9 cellular contexts compared by ENCODE assay signal in the genomic region with DNA sequence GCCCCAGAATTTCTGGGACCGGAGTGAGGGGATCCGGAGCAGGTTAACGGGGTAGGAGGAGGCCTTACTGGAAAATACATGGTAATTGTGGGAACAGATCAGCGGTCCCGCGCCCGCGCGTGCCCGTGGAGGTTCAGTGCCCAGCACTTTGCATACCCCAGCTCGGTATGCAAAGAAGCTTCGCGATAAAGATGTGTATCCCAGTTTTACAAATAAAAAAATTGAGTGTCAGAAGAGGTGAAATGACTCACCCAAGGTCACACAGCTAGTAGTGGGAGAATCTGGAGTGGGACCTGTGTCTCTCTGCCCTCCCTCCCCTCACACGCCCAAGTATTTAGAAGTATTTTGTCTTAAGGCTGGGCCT. TPM values are rescaled to one million over a fixed set of nuclear protein-coding genes. Genes with fewer than 3 reads are reported as not detected.
A peak's percentile ranks its signal among the peaks of the same experiment; 100 is the strongest.
DNase-seq lines count a peak whose midpoint lies in the region; ATAC-seq, FAIRE-seq and TF ChIP-seq lines count a peak whose summit lies in the region.
"Had no signal": no experiment of that assay in that cellular context is flagged by ENCODE, and none has a peak within 500 bp of the region (broad histone marks: within the 10 kb centered on the region; RNA-seq: fewer than 3 reads in every experiment).

No MANE protein-coding gene starts in this region.

- H3K9me3 ChIP-seq in A549 (no peaks in the 10 kb centered on the region), HEK293 (ENCODE audit: control insufficient read depth, insufficient read depth, low read depth, low read length) (no peaks in the 10 kb centered on the region)

- DNase-seq in A549 (ENCODE audit: low read depth in 1 of 2, low spot score in 1 of 2) (no peak), coronary artery (ENCODE audit: low spot score) (no peak), COR-L47 (lab: John Stamatoyannopoulos, UW) (no peak)
- DNase-seq in naive thymus-derived CD8-positive, alpha-beta T cell, result no peak

- no peak for TF ChIP-seq EP300 in A549 (IDR thresholded peaks at IDR 0.05)

- TF ChIP-seq POLR2A in A549 (IDR thresholded peaks at IDR 0.05; ENCODE audit: low read length), result no peak

- POLR2A ChIA-PET in A549 (lab: Yijun Ruan, JAX) (no interaction called here), HEK293 (lab: Yijun Ruan, JAX) (no interaction called here)
- POLR2A ChIA-PET in naive thymus-derived CD8-positive, alpha-beta T cell (lab: Charles Lee), result no interaction called here

- no peaks in the 10 kb centered on the region for H3K36me3 Mint-ChIP-seq in naive thymus-derived CD8-positive, alpha-beta T cell

- no peak overlapping the region for H3K27ac Mint-ChIP-seq in naive thymus-derived CD8-positive, alpha-beta T cell

- no peak; the same call in 2 of the 3 replicates for TF ChIP-seq CTCF in A549 (IDR thresholded peaks at IDR 0.05)
- 0 out of 2 replicates have a peak, but pooled peaks have one; percentile 1 for TF ChIP-seq CTCF in HEK293 (tag by site-specific recombination; IDR thresholded peaks at IDR 0.05)
- no peak for TF ChIP-seq CTCF in coronary artery (IDR thresholded peaks at IDR 0.05)

- ATAC-seq in A549 (no peak), HG03108 (IDR thresholded peaks at IDR 0.05; ENCODE audit: unreplicated experiment) (no peak), GM21515 (IDR thresholded peaks at IDR 0.05; ENCODE audit: unreplicated experiment) (no peak), GM19463 (IDR thresholded peaks at IDR 0.05; ENCODE audit: unreplicated experiment) (no peak)
- ATAC-seq in naive thymus-derived CD8-positive, alpha-beta T cell, result no peak

- CTCF ChIA-PET in A549 (lab: Yijun Ruan, JAX), result interaction anchor here (0.6 to 4.6 kb wide), 9 partner anchors 10 to 246 kb away, joined by 3 to 20 read pairs (median 4); no protein-coding TSS in a partner anchor
- CTCF ChIA-PET in HEK293 (lab: Yijun Ruan, JAX), result interaction anchor here (0.5 to 1.0 kb wide), 3 partner anchors 28 to 55 kb away, joined by 3 to 5 read pairs (median 3); no protein-coding TSS in a partner anchor

- H3K4me3 Mint-ChIP-seq in naive thymus-derived CD8-positive, alpha-beta T cell, result peak overlapping the region in 7 of 10 donors; percentile 24 to 54 (median 34)

- peaks cover 0 to 15% (median 6%) of the 10 kb centered on the region in 4 donors for H3K4me1 Mint-ChIP-seq in naive thymus-derived CD8-positive, alpha-beta T cell

- peaks cover 28 to 60% (median 34%) of the 10 kb centered on the region in 5 donors for H3K27me3 Mint-ChIP-seq in naive thymus-derived CD8-positive, alpha-beta T cell

- peaks cover 0 to 2% (median 0%) of the 10 kb centered on the region in 9 donors for H3K9me3 Mint-ChIP-seq in naive thymus-derived CD8-positive, alpha-beta T cell

- WGBS in A549 (ENCODE audit: missing lambda C conversion rate), result 69% methylated on average over 14 of the region's 14 CpGs

- peak overlapping the region; percentile 81 for H3K4me3 ChIP-seq in A549
- peak overlapping the region; percentile 62; the same call in 1 of the 2 replicates for H3K4me3 ChIP-seq in HEK293 (ENCODE audit: low read depth, low read length)
- peak overlapping the region; percentile 79 for H3K4me3 ChIP-seq in coronary artery

- TF ChIP-seq RAD21 in A549 (conservative IDR thresholded peaks at IDR 0.05 in 1 of 2, IDR thresholded peaks at IDR 0.05 in 1 of 2), result no peak

- no peaks in the 10 kb centered on the region for H3K36me3 ChIP-seq in HEK293 (ENCODE audit: control insufficient read depth in 2 of 2, insufficient read depth in 1 of 2, low read length in 2 of 2)

- H3K4me1 ChIP-seq in A549 (peaks cover 8% of the 10 kb centered on the region), HEK293 (ENCODE audit: control insufficient read depth, insufficient read depth, low read length) (no peaks in the 10 kb centered on the region)

- peak overlapping the region; percentile 93 for H3K4me2 ChIP-seq in A549

- FAIRE-seq in A549 (lab: Jason Lieb, UNC), result no peak

- H3K27ac ChIP-seq in A549 (peak overlapping the region in 1 of 2 experiments; percentile 83; a peak in 2 of 6 replicates), HEK293 (ENCODE audit: extremely low read depth, low read depth, low read length) (no peak overlapping the region), coronary artery (peak overlapping the region; percentile 82 to 89)
- H3K27ac ChIP-seq: epithelial cell of prostate had no signal

TF ChIP-seq in A549, 52 proteins besides CTCF, POLR2A, EP300 and RAD21:
- TF ChIP-seq, protein P1, sequence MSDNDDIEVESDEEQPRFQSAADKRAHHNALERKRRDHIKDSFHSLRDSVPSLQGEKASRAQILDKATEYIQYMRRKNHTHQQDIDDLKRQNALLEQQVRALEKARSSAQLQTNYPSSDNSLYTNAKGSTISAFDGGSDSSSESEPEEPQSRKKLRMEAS (IDR thresholded peaks at IDR 0.05), result no peak
- TF ChIP-seq, protein P2, sequence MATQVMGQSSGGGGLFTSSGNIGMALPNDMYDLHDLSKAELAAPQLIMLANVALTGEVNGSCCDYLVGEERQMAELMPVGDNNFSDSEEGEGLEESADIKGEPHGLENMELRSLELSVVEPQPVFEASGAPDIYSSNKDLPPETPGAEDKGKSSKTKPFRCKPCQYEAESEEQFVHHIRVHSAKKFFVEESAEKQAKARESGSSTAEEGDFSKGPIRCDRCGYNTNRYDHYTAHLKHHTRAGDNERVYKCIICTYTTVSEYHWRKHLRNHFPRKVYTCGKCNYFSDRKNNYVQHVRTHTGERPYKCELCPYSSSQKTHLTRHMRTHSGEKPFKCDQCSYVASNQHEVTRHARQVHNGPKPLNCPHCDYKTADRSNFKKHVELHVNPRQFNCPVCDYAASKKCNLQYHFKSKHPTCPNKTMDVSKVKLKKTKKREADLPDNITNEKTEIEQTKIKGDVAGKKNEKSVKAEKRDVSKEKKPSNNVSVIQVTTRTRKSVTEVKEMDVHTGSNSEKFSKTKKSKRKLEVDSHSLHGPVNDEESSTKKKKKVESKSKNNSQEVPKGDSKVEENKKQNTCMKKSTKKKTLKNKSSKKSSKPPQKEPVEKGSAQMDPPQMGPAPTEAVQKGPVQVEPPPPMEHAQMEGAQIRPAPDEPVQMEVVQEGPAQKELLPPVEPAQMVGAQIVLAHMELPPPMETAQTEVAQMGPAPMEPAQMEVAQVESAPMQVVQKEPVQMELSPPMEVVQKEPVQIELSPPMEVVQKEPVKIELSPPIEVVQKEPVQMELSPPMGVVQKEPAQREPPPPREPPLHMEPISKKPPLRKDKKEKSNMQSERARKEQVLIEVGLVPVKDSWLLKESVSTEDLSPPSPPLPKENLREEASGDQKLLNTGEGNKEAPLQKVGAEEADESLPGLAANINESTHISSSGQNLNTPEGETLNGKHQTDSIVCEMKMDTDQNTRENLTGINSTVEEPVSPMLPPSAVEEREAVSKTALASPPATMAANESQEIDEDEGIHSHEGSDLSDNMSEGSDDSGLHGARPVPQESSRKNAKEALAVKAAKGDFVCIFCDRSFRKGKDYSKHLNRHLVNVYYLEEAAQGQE (IDR thresholded peaks at IDR 0.05), result peak; percentile 70
- TF ChIP-seq FOXS1 (CRISPR knock-in tag; IDR thresholded peaks at IDR 0.05), result no peak

TF ChIP-seq in HEK293, 187 proteins besides CTCF, POLR2A, EP300 and RAD21 (continues in another document):
- TF ChIP-seq ZNF132 (tag by site-specific recombination; IDR thresholded peaks at IDR 0.05; ENCODE audit: borderline replicate concordance) (no peak), YY2 (tag by site-specific recombination; IDR thresholded peaks at IDR 0.05) (no peak)
- TF ChIP-seq, protein P3, sequence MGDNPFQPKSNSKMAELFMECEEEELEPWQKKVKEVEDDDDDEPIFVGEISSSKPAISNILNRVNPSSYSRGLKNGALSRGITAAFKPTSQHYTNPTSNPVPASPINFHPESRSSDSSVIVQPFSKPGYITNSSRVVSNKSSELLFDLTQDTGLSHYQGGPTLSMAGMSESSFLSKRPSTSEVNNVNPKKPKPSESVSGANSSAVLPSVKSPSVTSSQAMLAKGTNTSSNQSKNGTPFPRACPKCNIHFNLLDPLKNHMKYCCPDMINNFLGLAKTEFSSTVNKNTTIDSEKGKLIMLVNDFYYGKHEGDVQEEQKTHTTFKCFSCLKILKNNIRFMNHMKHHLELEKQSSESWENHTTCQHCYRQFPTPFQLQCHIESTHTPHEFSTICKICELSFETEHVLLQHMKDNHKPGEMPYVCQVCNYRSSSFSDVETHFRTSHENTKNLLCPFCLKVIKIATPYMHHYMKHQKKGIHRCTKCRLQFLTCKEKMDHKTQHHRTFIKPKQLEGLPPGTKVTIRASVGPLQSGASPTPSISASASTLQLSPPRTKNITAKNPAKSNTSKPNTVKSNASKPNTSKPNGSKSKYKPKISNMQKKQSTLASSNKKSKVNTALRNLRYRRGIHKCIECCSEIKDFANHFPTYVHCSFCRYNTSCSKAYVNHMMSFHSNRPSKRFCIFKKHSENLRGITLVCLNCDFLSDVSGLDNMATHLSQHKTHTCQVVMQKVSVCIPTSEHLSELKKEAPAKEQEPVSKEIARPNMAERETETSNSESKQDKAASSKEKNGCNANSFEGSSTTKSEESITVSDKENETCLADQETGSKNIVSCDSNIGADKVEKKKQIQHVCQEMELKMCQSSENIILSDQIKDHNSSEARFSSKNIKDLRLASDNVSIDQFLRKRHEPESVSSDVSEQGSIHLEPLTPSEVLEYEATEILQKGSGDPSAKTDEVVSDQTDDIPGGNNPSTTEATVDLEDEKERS (tag by site-specific recombination; IDR thresholded peaks at IDR 0.05), result no peak

RNA-seq across cellular contexts. Expression of a gene that starts 1.0 kb away (rescaled TPM):
- polyA plus RNA-seq in A549 (2011; rRNA removed), result 0.89 and 1.3 TPM in 2 replicates
- 0.71 and 1.0 TPM in 2 replicates for polyA plus RNA-seq in A549 (2012; cell fraction: cytosol; rRNA removed)
- 2.4 and 3.2 TPM in 2 replicates for polyA plus RNA-seq in A549 (2012; cell fraction: nucleus; rRNA removed)
- 1.8 to 2.2 TPM (median 2.1 TPM) in 3 replicates for polyA plus RNA-seq in A549 (2017; fragmentation: RNase III; extraction: RNeasy Plus Mini Kit Qiagen cat#74134 plus additional on column Dnase treatment)
- polyA minus RNA-seq in A549 (2011; rRNA and poly(A)+ RNA removed), result 2.1 and 2.6 TPM in 2 replicates
- total RNA-seq in naive thymus-derived CD8-positive, alpha-beta T cell, result under 1 TPM; 0.38 to 0.49 TPM
- polyA plus RNA-seq in naive thymus-derived CD8-positive, alpha-beta T cell, result under 1 TPM in 1 of 3 donors, not detected in 2; 0.06 TPM
